ENCODE assay signal across 8 cellular contexts in the genomic region with DNA sequence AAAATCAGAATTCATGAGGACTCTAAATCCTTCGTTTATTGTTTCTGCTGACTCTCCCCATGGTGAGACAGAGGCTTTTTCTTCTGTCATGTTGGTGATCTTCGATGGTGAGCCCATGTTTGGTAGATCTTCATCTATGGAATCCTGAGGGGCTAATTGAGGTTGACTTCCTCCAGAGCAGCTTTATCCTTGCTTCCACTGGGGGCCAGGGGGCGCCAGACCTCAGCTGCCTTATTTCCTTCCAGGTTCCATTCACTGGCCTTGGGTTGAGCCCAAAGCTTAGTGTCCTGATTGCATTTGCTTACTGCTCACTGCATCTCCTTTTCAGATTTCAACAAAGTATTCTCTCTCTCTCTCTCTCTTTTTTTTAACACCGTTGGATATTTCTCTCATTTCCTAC.
DNase-seq lines count a peak whose midpoint lies in the region; ATAC-seq, FAIRE-seq and TF ChIP-seq lines count a peak whose summit lies in the region.

No MANE protein-coding gene starts in this region.

- DNase-seq in HCT116 (ENCODE audit: low read depth, low spot score): no peak
- DNase-seq in WERI-Rb-1: peak; percentile 40
- peak; percentile 10 for DNase-seq in foreskin melanocyte
- DNase-seq in stimulated activated naive CD8-positive, alpha-beta T cell treated with anti-CD3 and anti-CD28 coated beads, Interleukin-15, Interleukin-2, amounts not matched to agents 100 U/mL and 50 U/mL, for 24 hours: peak; percentile 25
- no peak for DNase-seq in GM12892 (ENCODE audit: insufficient read length)
- no peak for DNase-seq in cerebellar nuclear complex (lab: John Stamatoyannopoulos, UW)
- DNase-seq in vagina (ENCODE audit: extremely low spot score in 2 of 2): no peak

- no peaks in the 10 kb centered on the region for H4K20me1 ChIP-seq in HCT116 (ENCODE audit: insufficient read depth)

- H3K36me3 ChIP-seq in HCT116 (ENCODE audit: control insufficient read depth in 1 of 2, insufficient read depth in 2 of 2, low read length in 2 of 2): no peaks in the 10 kb centered on the region
- no peaks in the 10 kb centered on the region for H3K36me3 ChIP-seq in WERI-Rb-1
- H3K36me3 ChIP-seq in vagina: no peaks in the 10 kb centered on the region

- intact Hi-C loops in HCT116 (cut with micrococcal nuclease): no loop called here
- intact Hi-C loops in vagina (cut with DNase I): no loop called here

- H3K9me2 ChIP-seq in HCT116 (ENCODE audit: insufficient read depth): no peaks in the 10 kb centered on the region

- H3K4me1 ChIP-seq in HCT116 (ENCODE audit: control insufficient read depth in 1 of 2, insufficient read depth in 2 of 2, low read length in 2 of 2) (no peaks in the 10 kb centered on the region), vagina (no peaks in the 10 kb centered on the region)

- H3K27me3 ChIP-seq in HCT116 (ENCODE audit: insufficient read depth, low read length) (peaks cover 27% of the 10 kb centered on the region), WERI-Rb-1 (ENCODE audit: insufficient read depth, low read depth, severe bottlenecking) (no peaks in the 10 kb centered on the region), vagina (no peaks in the 10 kb centered on the region)

- no peak for TF ChIP-seq POLR2A in HCT116 (IDR thresholded peaks at IDR 0.05; ENCODE audit: borderline replicate concordance, extremely low read depth, insufficient read depth, insufficient read length)
- no peak for TF ChIP-seq POLR2A in GM12892 (IDR thresholded peaks at IDR 0.05; ENCODE audit: low read depth, low read length)
- no peak for TF ChIP-seq POLR2A in vagina (IDR thresholded peaks at IDR 0.05)

- no peak overlapping the region for H2AFZ ChIP-seq in HCT116 (ENCODE audit: low read depth, low read length, poor library complexity, severe bottlenecking)

- TF ChIP-seq RAD21 in HCT116 (IDR thresholded peaks at IDR 0.05; ENCODE audit: low read depth): peak; percentile 56

- no peak for FAIRE-seq in GM12892 (lab: Jason Lieb, UNC)

- RAD21 ChIA-PET in HCT116 (lab: Charles Lee; ENCODE audit: low non-redundant PET in 1 of 2, low total read pairs in 2 of 2, uncharacterized antibody in 2 of 2, unreplicated experiment in 2 of 2): no interaction called here

- H3K4me3 ChIP-seq in HCT116 (replicated peaks in 1 of 2; ENCODE audit: low read depth in 1 of 2, low read length in 2 of 2) (no peak overlapping the region), WERI-Rb-1 (ENCODE audit: low read depth, low read length) (no peak overlapping the region), vagina (no peak overlapping the region)

- no peak overlapping the region for H3K4me2 ChIP-seq in HCT116 (ENCODE audit: low read length)

- peak; percentile 85 for TF ChIP-seq CTCF in C4-2B (conservative IDR thresholded peaks at IDR 0.05)
- peak; percentile 49 to 84 (median 74); a peak in 5 of 6 replicates for TF ChIP-seq CTCF in HCT116 (IDR thresholded peaks at IDR 0.05 in 2 of 3, conservative IDR thresholded peaks at IDR 0.05 in 1 of 3; ENCODE audit: borderline replicate concordance in 1 of 3, insufficient read depth in 1 of 3, low read depth in 2 of 3, low read length in 2 of 3)
- TF ChIP-seq CTCF in WERI-Rb-1 (IDR thresholded peaks at IDR 0.05; ENCODE audit: low read depth, low read length): peak; percentile 63
- TF ChIP-seq CTCF in vagina (IDR thresholded peaks at IDR 0.05): no peak

- peak; percentile 93 for ATAC-seq in HCT116
- peak; percentile 43 for ATAC-seq in stimulated activated naive CD8-positive, alpha-beta T cell treated with anti-CD3 and anti-CD28 coated beads, Interleukin-15, Interleukin-2, amounts not matched to agents 100 U/mL and 50 U/mL, for 24 hours

- CTCF ChIA-PET in HCT116 (lab: Charles Lee): interaction anchor here (0.6 to 2.5 kb wide), 12 partner anchors 10 to 705 kb away, joined by 3 to 20 read pairs (median 3); a partner anchor contains a TSS

- no peaks in the 10 kb centered on the region for H3K79me2 ChIP-seq in HCT116 (ENCODE audit: insufficient read depth, low read length)

- no TSS peak for BruUV-seq in HCT116 (replicated peaks; lab: Mats Ljungman, UMichigan)

- H3K9me3 ChIP-seq in HCT116 (ENCODE audit: control insufficient read depth in 1 of 2, insufficient read depth in 1 of 2, low read depth in 1 of 2, low read length in 2 of 2) (no peaks in the 10 kb centered on the region), WERI-Rb-1 (ENCODE audit: severe bottlenecking) (no peaks in the 10 kb centered on the region), vagina (no peaks in the 10 kb centered on the region)

- H3K9ac ChIP-seq in HCT116 (ENCODE audit: low read length): no peak overlapping the region

- H3K27ac ChIP-seq in C4-2B (no peak overlapping the region), HCT116 (ENCODE audit: low read depth, low read length) (no peak overlapping the region), WERI-Rb-1 (no peak overlapping the region), vagina (no peak overlapping the region)

- POLR2A ChIA-PET in HCT116 (lab: Charles Lee): no interaction called here

TF ChIP-seq in HCT116, 20 proteins besides CTCF, POLR2A, EP300 and RAD21:
- no peak for TF ChIP-seq ELF1 (IDR thresholded peaks at IDR 0.05; ENCODE audit: borderline replicate concordance, low read depth)
- TF ChIP-seq SP1 (IDR thresholded peaks at IDR 0.05; ENCODE audit: low read depth): no peak
- TF ChIP-seq POLR2AphosphoS5 (IDR thresholded peaks at IDR 0.05; ENCODE audit: low read depth, low read length): no peak
- no peak for TF ChIP-seq SIN3A (IDR thresholded peaks at IDR 0.05; ENCODE audit: low read depth)
- TF ChIP-seq CEBPB (IDR thresholded peaks at IDR 0.05; ENCODE audit: low read depth): no peak
- no peak for TF ChIP-seq JUND (IDR thresholded peaks at IDR 0.05)
- TF ChIP-seq, protein P1, sequence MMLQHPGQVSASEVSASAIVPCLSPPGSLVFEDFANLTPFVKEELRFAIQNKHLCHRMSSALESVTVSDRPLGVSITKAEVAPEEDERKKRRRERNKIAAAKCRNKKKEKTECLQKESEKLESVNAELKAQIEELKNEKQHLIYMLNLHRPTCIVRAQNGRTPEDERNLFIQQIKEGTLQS (IDR thresholded peaks at IDR 0.05): no peak
- TF ChIP-seq, protein P2, sequence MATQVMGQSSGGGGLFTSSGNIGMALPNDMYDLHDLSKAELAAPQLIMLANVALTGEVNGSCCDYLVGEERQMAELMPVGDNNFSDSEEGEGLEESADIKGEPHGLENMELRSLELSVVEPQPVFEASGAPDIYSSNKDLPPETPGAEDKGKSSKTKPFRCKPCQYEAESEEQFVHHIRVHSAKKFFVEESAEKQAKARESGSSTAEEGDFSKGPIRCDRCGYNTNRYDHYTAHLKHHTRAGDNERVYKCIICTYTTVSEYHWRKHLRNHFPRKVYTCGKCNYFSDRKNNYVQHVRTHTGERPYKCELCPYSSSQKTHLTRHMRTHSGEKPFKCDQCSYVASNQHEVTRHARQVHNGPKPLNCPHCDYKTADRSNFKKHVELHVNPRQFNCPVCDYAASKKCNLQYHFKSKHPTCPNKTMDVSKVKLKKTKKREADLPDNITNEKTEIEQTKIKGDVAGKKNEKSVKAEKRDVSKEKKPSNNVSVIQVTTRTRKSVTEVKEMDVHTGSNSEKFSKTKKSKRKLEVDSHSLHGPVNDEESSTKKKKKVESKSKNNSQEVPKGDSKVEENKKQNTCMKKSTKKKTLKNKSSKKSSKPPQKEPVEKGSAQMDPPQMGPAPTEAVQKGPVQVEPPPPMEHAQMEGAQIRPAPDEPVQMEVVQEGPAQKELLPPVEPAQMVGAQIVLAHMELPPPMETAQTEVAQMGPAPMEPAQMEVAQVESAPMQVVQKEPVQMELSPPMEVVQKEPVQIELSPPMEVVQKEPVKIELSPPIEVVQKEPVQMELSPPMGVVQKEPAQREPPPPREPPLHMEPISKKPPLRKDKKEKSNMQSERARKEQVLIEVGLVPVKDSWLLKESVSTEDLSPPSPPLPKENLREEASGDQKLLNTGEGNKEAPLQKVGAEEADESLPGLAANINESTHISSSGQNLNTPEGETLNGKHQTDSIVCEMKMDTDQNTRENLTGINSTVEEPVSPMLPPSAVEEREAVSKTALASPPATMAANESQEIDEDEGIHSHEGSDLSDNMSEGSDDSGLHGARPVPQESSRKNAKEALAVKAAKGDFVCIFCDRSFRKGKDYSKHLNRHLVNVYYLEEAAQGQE (IDR thresholded peaks at IDR 0.05; ENCODE audit: low read depth): no peak
- no peak for TF ChIP-seq EZH2 (IDR thresholded peaks at IDR 0.05)
- TF ChIP-seq ZFX (IDR thresholded peaks at IDR 0.05): no peak
TF ChIP-seq in HCT116: peak in this region for 0.

Comparison
In these comparisons a context has a peak if more than half of its experiments do, and no peak if none do; other contexts are left out.
1. CTCF ChIP-seq: peak in C4-2B (single experiment), HCT116 (3 of 3) and WERI-Rb-1 (single experiment); none in vagina (0 of 3).
2. DNase-seq: peak in WERI-Rb-1 (single experiment), foreskin melanocyte (single experiment) and stimulated activated naive CD8-positive, alpha-beta T cell treated with anti-CD3 and anti-CD28 coated beads, Interleukin-15, Interleukin-2, amounts not matched to agents 100 U/mL and 50 U/mL, for 24 hours (single experiment); none in HCT116 (single experiment), GM12892 (single experiment), cerebellar nuclear complex (0 of 2) and vagina (0 of 2).